In genomic region chr7:134827889-134828288, GRCh38 we compare ENCODE assay signal across 11 cellular contexts. TPM values are rescaled to one million over a fixed set of nuclear protein-coding genes. Genes with fewer than 3 reads are reported as not detected.
DNase-seq lines count a peak whose midpoint lies in the region; ATAC-seq and TF ChIP-seq lines count a peak whose summit lies in the region.
"Had no signal": no experiment of that assay in that cellular context is flagged by ENCODE, and none has a peak within 500 bp of the region (broad histone marks: within the 10 kb centered on the region; RNA-seq: fewer than 3 reads in every experiment).

No MANE protein-coding gene starts in this region.

- no peak overlapping the region for H3K4me3 Mint-ChIP-seq in activated CD8-positive, alpha-beta memory T cell treated with anti-CD3 and anti-CD28 coated beads, Interleukin-2, amount 10 ng/mL, durations not matched to agents 7 days and 5 days
- H3K4me3 Mint-ChIP-seq: activated naive CD8-positive, alpha-beta T cell; endodermal cell had no signal

- TF ChIP-seq EP300 in transverse colon (IDR thresholded peaks at IDR 0.05; ENCODE audit: low read depth): no peak

- peaks cover 11 to 38% (median 16%) of the 10 kb centered on the region in 4 donors for H3K4me1 ChIP-seq in transverse colon

- intact Hi-C loops in transverse colon (cut with DNase I; ENCODE audit: low total_unique reads): no loop called here

- TF ChIP-seq POLR2A in transverse colon (IDR thresholded peaks at IDR 0.05): no peak

- H3K9me3 ChIP-seq in transverse colon: no peaks in the 10 kb centered on the region

- no peaks in the 10 kb centered on the region for H3K36me3 ChIP-seq in transverse colon

- ATAC-seq in HG02870 (IDR thresholded peaks at IDR 0.05; ENCODE audit: unreplicated experiment): no peak
- ATAC-seq in activated CD8-positive, alpha-beta memory T cell treated with anti-CD3 and anti-CD28 coated beads, Interleukin-2, amount 10 ng/mL, durations not matched to agents 7 days and 5 days: no peak

- CTCF ChIA-PET in activated CD8-positive, alpha-beta memory T cell treated with anti-CD3 and anti-CD28 coated beads, Interleukin-2, amount 10 ng/mL, durations not matched to agents 7 days and 5 days (lab: Charles Lee): no interaction called here

- no peaks in the 10 kb centered on the region for H3K36me3 Mint-ChIP-seq in activated CD8-positive, alpha-beta memory T cell treated with anti-CD3 and anti-CD28 coated beads, Interleukin-2, amount 10 ng/mL, durations not matched to agents 7 days and 5 days
- H3K36me3 Mint-ChIP-seq: activated naive CD8-positive, alpha-beta T cell had no signal

- in situ Hi-C loops in transverse colon (cut with MboI; ENCODE audit: low pct_ligation_motif_present in 1 of 4, low pct_unique_long_range_greater_than_20kb in 1 of 4, low sequenced_read_pairs in 3 of 4): no loop called here
- in situ Hi-C loops in KBM-7 (cut with MboI; ENCODE audit: low pct_unique_long_range_greater_than_20kb, low sequenced_read_pairs): no loop called here

- peaks cover 14% of the 10 kb centered on the region for H3K27me3 Mint-ChIP-seq in activated CD8-positive, alpha-beta memory T cell treated with anti-CD3 and anti-CD28 coated beads, Interleukin-2, amount 10 ng/mL, durations not matched to agents 7 days and 5 days
- H3K27me3 Mint-ChIP-seq: activated naive CD8-positive, alpha-beta T cell had no signal

- H3K9me3 Mint-ChIP-seq in activated CD8-positive, alpha-beta memory T cell treated with anti-CD3 and anti-CD28 coated beads, Interleukin-2, amount 10 ng/mL, durations not matched to agents 7 days and 5 days (ENCODE audit: low read depth): no peaks in the 10 kb centered on the region
- H3K9me3 Mint-ChIP-seq: endodermal cell had no signal

- TF ChIP-seq CTCF in transverse colon (IDR thresholded peaks at IDR 0.05): no peak

- WGBS in transverse colon (ENCODE audit: low coverage in 1 of 2), 2 donors: 59 to 67% methylated on average over 3 of the region's 3 CpGs

- DNase-seq in RPMI7951 (ENCODE audit: low read depth): peak; percentile 86
- DNase-seq in fibroblast of peridontal ligament (ENCODE audit: extremely low read depth): peak; percentile 94
- DNase-seq in non-pigmented ciliary epithelial cell (ENCODE audit: low read depth): peak; percentile 53
- no peak for DNase-seq in transverse colon
- no peak for DNase-seq in activated CD8-positive, alpha-beta memory T cell treated with anti-CD3 and anti-CD28 coated beads, Interleukin-2, amount 10 ng/mL, durations not matched to agents 7 days and 5 days
- DNase-seq in KBM-7: no peak
- DNase-seq: endodermal cell; stimulated activated CD4-positive, alpha-beta T cell treated with anti-CD3 and anti-CD28 coated beads, Interleukin-12 subunit alpha, Interleukin-12 subunit beta, amount 100 ng/mL, for 4 hours had no signal

- H3K27ac ChIP-seq in transverse colon: peak overlapping the region; percentile 73 to 85 (median 82)
- H3K27ac ChIP-seq: RWPE1 had no signal

- H3K4me1 Mint-ChIP-seq in activated CD8-positive, alpha-beta memory T cell treated with anti-CD3 and anti-CD28 coated beads, Interleukin-2, amount 10 ng/mL, durations not matched to agents 7 days and 5 days: no peaks in the 10 kb centered on the region
- H3K4me1 Mint-ChIP-seq: endodermal cell had no signal

- H3K27ac Mint-ChIP-seq in activated CD8-positive, alpha-beta memory T cell treated with anti-CD3 and anti-CD28 coated beads, Interleukin-2, amount 10 ng/mL, durations not matched to agents 7 days and 5 days: no peak overlapping the region
- H3K27ac Mint-ChIP-seq: activated naive CD8-positive, alpha-beta T cell; endodermal cell had no signal

- no peaks in the 10 kb centered on the region for H3K27me3 ChIP-seq in transverse colon

- no peak overlapping the region for H3K4me3 ChIP-seq in transverse colon

RNA-seq across cellular contexts. Expression of gene CALD1, which starts 48.5 kb away (rescaled TPM):
- 209 and 259 TPM in 2 replicates for total RNA-seq in RPMI7951 (2014; rRNA removed; shearing (Covaris generic))
- 100 to 1,000 TPM; 162 to 401 (median 226) TPM for total RNA-seq in transverse colon
- under 1 TPM in 1 of 2 experiments, not detected in 1; 0.47 TPM for total RNA-seq in activated CD8-positive, alpha-beta memory T cell treated with anti-CD3 and anti-CD28 coated beads, Interleukin-2, amount 10 ng/mL, durations not matched to agents 7 days and 5 days

Comparison
In these comparisons a context has a peak if more than half of its experiments do, and no peak if none do; other contexts are left out.
1. DNase-seq: peak in RPMI7951 (single experiment), fibroblast of peridontal ligament (single experiment) and non-pigmented ciliary epithelial cell (single experiment); none in transverse colon (single experiment), activated CD8-positive, alpha-beta memory T cell treated with anti-CD3 and anti-CD28 coated beads, Interleukin-2, amount 10 ng/mL, durations not matched to agents 7 days and 5 days (single experiment) and KBM-7 (single experiment).
2. RNA of gene CALD1, which starts 48.5 kb away (total RNA-seq): 209 to 259 TPM in RPMI7951 and 162 to 401 TPM in transverse colon; 0.47 TPM in activated CD8-positive, alpha-beta memory T cell treated with anti-CD3 and anti-CD28 coated beads, Interleukin-2, amount 10 ng/mL, durations not matched to agents 7 days and 5 days; every median in the first group is over 100 times any median in the second.